ENCODE assay signal across 13 cellular contexts in the genomic region with DNA sequence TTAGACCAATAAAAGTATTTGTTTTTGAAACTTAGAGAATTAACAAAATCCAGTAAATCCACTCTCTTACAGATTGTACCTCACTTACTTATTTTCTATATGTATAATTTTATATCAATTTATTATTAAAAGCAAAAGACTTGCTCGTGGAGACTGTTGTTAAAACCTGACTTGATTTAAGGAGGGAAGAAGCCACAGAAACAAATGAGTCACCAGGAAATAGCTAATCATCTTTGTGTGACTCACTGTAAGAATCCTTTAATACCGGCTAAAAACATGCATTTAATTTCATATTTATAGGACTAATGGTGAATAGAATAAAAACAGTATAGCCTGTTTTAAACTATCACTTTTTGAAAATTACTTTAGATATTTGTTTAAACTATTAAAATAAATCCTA. TPM values are rescaled to one million over a fixed set of nuclear protein-coding genes. Genes with fewer than 3 reads are reported as not detected.
DNase-seq lines count a peak whose midpoint lies in the region; ATAC-seq, FAIRE-seq and TF ChIP-seq lines count a peak whose summit lies in the region.
"Had no signal": no experiment of that assay in that cellular context is flagged by ENCODE, and none has a peak within 500 bp of the region (broad histone marks: within the 10 kb centered on the region; RNA-seq: fewer than 3 reads in every experiment).

No MANE protein-coding gene starts in this region.

- H3K9me3 Mint-ChIP-seq in endothelial cell (ENCODE audit: unreplicated experiment), result no peaks in the 10 kb centered on the region
- H3K9me3 Mint-ChIP-seq in Caco-2 (ENCODE audit: unreplicated experiment), result no peaks in the 10 kb centered on the region

- H3K4me1 ChIP-seq in A549, result no peaks in the 10 kb centered on the region
- H3K4me1 ChIP-seq in HUES48 (ENCODE audit: control insufficient read depth, insufficient read depth, low read length), result no peaks in the 10 kb centered on the region
- no peaks in the 10 kb centered on the region for H3K4me1 ChIP-seq in Caco-2
- H3K4me1 ChIP-seq: tibial nerve had no signal

- no peak for TF ChIP-seq RAD21 in A549 (conservative IDR thresholded peaks at IDR 0.05 in 1 of 2, IDR thresholded peaks at IDR 0.05 in 1 of 2)

- H3K9ac ChIP-seq in HUES48 (ENCODE audit: low read depth, low read length), result no peak overlapping the region
- H3K9ac ChIP-seq in SK-N-MC (ENCODE audit: insufficient read length), result no peak overlapping the region

- intact Hi-C loops in Caco-2 (cut with micrococcal nuclease; ENCODE audit: unreplicated experiment), result no loop called here

- H3K27ac Mint-ChIP-seq in endothelial cell (ENCODE audit: unreplicated experiment) (no peak overlapping the region), Caco-2 (ENCODE audit: unreplicated experiment) (no peak overlapping the region)
- H3K27ac Mint-ChIP-seq: natural killer cell had no signal

- no TSS peak for BruUV-seq in Caco-2 (replicated peaks; lab: Mats Ljungman, UMichigan)

- H3K4me3 ChIP-seq in A549 (no peak overlapping the region), HUES48 (ENCODE audit: low read depth, low read length) (no peak overlapping the region), SK-N-MC (no peak overlapping the region; the same call in 1 of the 2 replicates), fibroblast of villous mesenchyme (ENCODE audit: low read depth, low read length) (no peak overlapping the region), Caco-2 (ENCODE audit: low read depth, low read length) (no peak overlapping the region)
- H3K4me3 ChIP-seq: tibial nerve had no signal

- H3K27me3 ChIP-seq in HUES48 (ENCODE audit: control insufficient read depth, insufficient read depth, low read length) (no peaks in the 10 kb centered on the region), Caco-2 (replicated peaks; ENCODE audit: control insufficient read depth, insufficient read depth, low read length) (no peaks in the 10 kb centered on the region)
- H3K27me3 ChIP-seq: tibial nerve had no signal

- H3K27ac ChIP-seq in A549 (no peak overlapping the region), HUES48 (ENCODE audit: low read depth, low read length) (peak overlapping the region; percentile 12), SK-N-MC (peak overlapping the region; percentile 80)
- H3K27ac ChIP-seq: tibial nerve had no signal

- CTCF ChIA-PET in A549 (lab: Yijun Ruan, JAX) (interaction anchor here (0.6 kb wide), 1 partner anchor 76 kb away, joined by 3 read pairs; no protein-coding TSS in a partner anchor), Caco-2 (lab: Charles Lee) (no interaction called here)

- no peaks in the 10 kb centered on the region for H3K36me3 Mint-ChIP-seq in endothelial cell (ENCODE audit: low read depth, unreplicated experiment)
- no peaks in the 10 kb centered on the region for H3K36me3 Mint-ChIP-seq in Caco-2 (ENCODE audit: insufficient read depth, unreplicated experiment)
- H3K36me3 Mint-ChIP-seq: natural killer cell had no signal

- H3K9me3 ChIP-seq in A549, result no peaks in the 10 kb centered on the region
- peaks cover 7% of the 10 kb centered on the region; the same call in 1 of the 2 replicates for H3K9me3 ChIP-seq in HUES48 (ENCODE audit: control insufficient read depth, insufficient read depth, low read length)
- H3K9me3 ChIP-seq in SK-N-MC (ENCODE audit: low read depth, low read length), result no peaks in the 10 kb centered on the region
- H3K9me3 ChIP-seq in Caco-2, result no peaks in the 10 kb centered on the region
- H3K9me3 ChIP-seq: tibial nerve had no signal

- no peaks in the 10 kb centered on the region for H3K36me3 ChIP-seq in HUES48 (ENCODE audit: control insufficient read depth, insufficient read depth, low read length)
- H3K36me3 ChIP-seq in SK-N-MC (ENCODE audit: insufficient read depth, low read length), result no peaks in the 10 kb centered on the region
- H3K36me3 ChIP-seq in Caco-2 (ENCODE audit: control insufficient read depth, insufficient read depth, low read length), result no peaks in the 10 kb centered on the region
- H3K36me3 ChIP-seq: tibial nerve had no signal

- WGBS in A549 (ENCODE audit: missing lambda C conversion rate), result 0% methylated on average over 2 of the region's 2 CpGs

- ATAC-seq in A549 (no peak), HG03342 (IDR thresholded peaks at IDR 0.05; ENCODE audit: unreplicated experiment) (no peak)
- ATAC-seq: natural killer cell had no signal

- no peak for FAIRE-seq in A549 (lab: Jason Lieb, UNC)

- no peak for TF ChIP-seq CTCF in A549 (IDR thresholded peaks at IDR 0.05)
- TF ChIP-seq CTCF in fibroblast of villous mesenchyme (IDR thresholded peaks at IDR 0.05; ENCODE audit: insufficient read depth, low read depth, low read length), result no peak
- no peak for TF ChIP-seq CTCF in endothelial cell (IDR thresholded peaks at IDR 0.05; ENCODE audit: unreplicated experiment)
- TF ChIP-seq CTCF in Caco-2 (IDR thresholded peaks at IDR 0.05; ENCODE audit: insufficient read depth in 1 of 2, low read depth in 1 of 2, low read length in 1 of 2, severe bottlenecking in 1 of 2, unreplicated experiment in 1 of 2), result no peak

- POLR2A ChIA-PET in A549 (lab: Yijun Ruan, JAX), result no interaction called here
- POLR2A ChIA-PET in Caco-2 (lab: Charles Lee), result no interaction called here

- H3K4me1 Mint-ChIP-seq in endothelial cell (ENCODE audit: unreplicated experiment) (no peaks in the 10 kb centered on the region), Caco-2 (ENCODE audit: low read depth, unreplicated experiment) (no peaks in the 10 kb centered on the region)
- H3K4me1 Mint-ChIP-seq: natural killer cell had no signal

- DNase-seq in A549 (ENCODE audit: low read depth in 1 of 2, low spot score in 1 of 2) (no peak), SK-N-MC (ENCODE audit: low read depth, low spot score) (no peak), fibroblast of villous mesenchyme (ENCODE audit: low read depth) (peak; percentile 40), endothelial cell (ENCODE audit: low spot score) (no peak), SIG-M5 (lab: John Stamatoyannopoulos, UW) (no peak), Caco-2 (no peak)
- DNase-seq: amniotic stem cell, natural killer cell, NCI-H2107, RPMI8226 had no signal

- H3K4me3 Mint-ChIP-seq in endothelial cell (ENCODE audit: unreplicated experiment) (no peak overlapping the region), Caco-2 (ENCODE audit: unreplicated experiment) (no peak overlapping the region)
- H3K4me3 Mint-ChIP-seq: natural killer cell had no signal

- TF ChIP-seq POLR2A in A549 (IDR thresholded peaks at IDR 0.05; ENCODE audit: low read length), result no peak

- no peak for TF ChIP-seq EP300 in A549 (IDR thresholded peaks at IDR 0.05)

- H3K27me3 Mint-ChIP-seq in endothelial cell (ENCODE audit: unreplicated experiment) (no peaks in the 10 kb centered on the region), Caco-2 (ENCODE audit: insufficient read depth, unreplicated experiment) (no peaks in the 10 kb centered on the region)

- H3K4me2 ChIP-seq in A549, result no peak overlapping the region

TF ChIP-seq in A549, 52 proteins besides CTCF, POLR2A, EP300 and RAD21:
- no peak for TF ChIP-seq SMC3 (IDR thresholded peaks at IDR 0.05)
- TF ChIP-seq FOSL2 (IDR thresholded peaks at IDR 0.05), result no peak
- peak; percentile 22; the same call in 1 of the 2 replicates for TF ChIP-seq FOSL2 (CRISPR knock-in tag; IDR thresholded peaks at IDR 0.05)
- TF ChIP-seq RARB (CRISPR knock-in tag; IDR thresholded peaks at IDR 0.05), result no peak
- TF ChIP-seq RCOR1 (IDR thresholded peaks at IDR 0.05; ENCODE audit: low read depth, low read length), result no peak

RNA-seq across cellular contexts. Expression of gene UBE2NL, which starts 29.9 kb away (rescaled TPM):
- polyA plus RNA-seq in A549 (2011; rRNA removed) (not detected in 2 replicates), A549 (2017; fragmentation: RNase III; extraction: RNeasy Plus Mini Kit Qiagen cat#74134 plus additional on column Dnase treatment) (not detected in 3 replicates)
- polyA plus RNA-seq in A549 (2012; cell fraction: cytosol; rRNA removed), result not detected in 2 replicates
- polyA plus RNA-seq in A549 (2012; cell fraction: nucleus; rRNA removed), result not detected in 2 replicates
- not detected in 2 replicates for polyA minus RNA-seq in A549 (2011; rRNA and poly(A)+ RNA removed)
- total RNA-seq in fibroblast of villous mesenchyme (not detected in 2 replicates), endothelial cell (ENCODE audit: unreplicated experiment) (not detected), Caco-2 (2022) (not detected in 2 replicates)
- total RNA-seq: natural killer cell, tibial nerve had no signal

Comparison
In these comparisons a context has a peak if more than half of its experiments do, and no peak if none do; other contexts are left out.
1. H3K27ac ChIP-seq: peak in HUES48 (single experiment) and SK-N-MC (single experiment); none in A549 (0 of 2).